Comparison of ENCODE assay signal across 16 cellular contexts in the genomic region with DNA sequence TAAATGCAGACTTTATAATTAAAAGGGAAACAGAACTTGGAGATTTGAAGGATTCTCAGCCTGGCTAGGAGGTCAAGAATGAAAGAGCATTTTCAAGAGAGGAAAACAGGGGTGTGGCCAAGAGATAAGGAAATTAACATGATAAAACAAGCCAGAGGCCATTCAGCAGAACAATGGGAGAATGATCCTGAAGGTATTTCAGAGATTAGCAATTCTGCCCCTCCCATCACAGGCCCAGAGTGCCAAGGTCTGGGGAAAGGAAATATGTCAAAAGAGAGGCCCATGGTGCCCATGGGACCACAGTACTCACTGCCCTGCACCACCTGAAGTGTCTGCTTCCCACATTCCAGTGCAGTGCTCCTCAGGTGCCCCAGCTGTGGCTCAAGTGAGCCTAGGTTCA.
"Had no signal": no experiment of that assay in that cellular context is flagged by ENCODE, and none has a peak within 500 bp of the region (broad histone marks: within the 10 kb centered on the region; RNA-seq: fewer than 3 reads in every experiment).

No MANE protein-coding gene starts in this region.

- DNase-seq: activated CD4-positive, alpha-beta memory T cell treated with anti-CD3 and anti-CD28 coated beads for 36 hours; activated CD4-positive, alpha-beta T cell treated with anti-CD3 and anti-CD28 coated beads for 48 hours; activated effector memory CD4-positive, alpha-beta T cell treated with anti-CD3 and anti-CD28 coated beads, Interleukin-2, amount 50 U/mL, for 16 hours; activated naive CD4-positive, alpha-beta T cell treated with anti-CD3 and anti-CD28 coated beads, Interleukin-2, amount 10 ng/mL, durations not matched to agents 7 days and 5 days; activated naive CD8-positive, alpha-beta T cell treated with anti-CD3 and anti-CD28 coated beads, Interleukin-2, amount 50 U/mL, for 24 hours; activated T-cell treated with anti-CD3 and anti-CD28 coated beads, Interleukin-2, amount 50 U/mL, for 72 hours; body of pancreas; heart left ventricle; pancreas; psoas muscle; stimulated activated CD4-positive, alpha-beta T cell treated with anti-CD3 and anti-CD28 coated beads, Interleukin-4, amount 100 ng/mL, for 24 hours; stimulated activated naive CD4-positive, alpha-beta T cell treated with Interleukin-2 at 50 U/mL for 16 hours; T-helper 17 cell; thyroid gland had no signal

- H3K4me1 ChIP-seq: body of pancreas, heart left ventricle, pancreas, psoas muscle, right atrium auricular region, thyroid gland had no signal

- H3K9me3 ChIP-seq: body of pancreas, pancreas, psoas muscle, thyroid gland had no signal

- H3K27ac ChIP-seq: body of pancreas, cardiac muscle cell, heart left ventricle, pancreas, psoas muscle, right atrium auricular region, thyroid gland had no signal

- H3K36me3 ChIP-seq: cardiac muscle cell, heart left ventricle, pancreas, right atrium auricular region, thyroid gland had no signal

- H3K27me3 ChIP-seq: body of pancreas, cardiac muscle cell, heart left ventricle, pancreas, right atrium auricular region, thyroid gland had no signal

- H3K4me3 ChIP-seq: body of pancreas, cardiac muscle cell, heart left ventricle, pancreas, psoas muscle, right atrium auricular region, thyroid gland had no signal
